23 cellular contexts compared by ENCODE assay signal in the genomic region with DNA sequence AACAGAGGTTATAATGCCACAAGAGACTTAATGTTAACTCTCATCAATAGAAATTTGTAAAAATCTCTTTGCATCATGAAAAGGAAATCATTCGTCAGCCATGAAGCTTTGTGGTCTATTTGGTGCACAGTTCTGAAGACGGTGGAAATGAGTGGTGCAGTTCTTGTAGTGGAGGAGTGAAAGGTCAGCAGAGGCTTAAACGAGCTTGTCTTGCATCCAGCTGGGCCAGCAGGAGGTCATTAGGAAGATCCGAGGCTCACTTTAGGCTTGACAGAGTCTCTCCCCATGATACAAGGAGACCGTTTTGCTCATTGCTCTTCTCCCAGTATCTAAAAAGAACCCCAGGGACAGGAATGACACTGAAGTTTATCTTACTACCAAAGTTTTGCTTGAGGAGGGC.
DNase-seq lines count a peak whose midpoint lies in the region; ATAC-seq and TF ChIP-seq lines count a peak whose summit lies in the region.
"Had no signal": no experiment of that assay in that cellular context is flagged by ENCODE, and none has a peak within 500 bp of the region (broad histone marks: within the 10 kb centered on the region; RNA-seq: fewer than 3 reads in every experiment).

No MANE protein-coding gene starts in this region.

- H3K27me3 ChIP-seq in endodermal cell (ENCODE audit: control insufficient read depth, insufficient read depth, low read length, poor library complexity, severe bottlenecking), result peaks cover 8% of the 10 kb centered on the region
- no peaks in the 10 kb centered on the region for H3K27me3 ChIP-seq in H7 (ENCODE audit: control insufficient read depth, insufficient read depth, low read length)
- H3K27me3 ChIP-seq: SJSA1 had no signal

- no peaks in the 10 kb centered on the region for H3K36me3 Mint-ChIP-seq in endodermal cell (ENCODE audit: low read depth)
- H3K36me3 Mint-ChIP-seq in neural crest cell (ENCODE audit: low read depth), result no peaks in the 10 kb centered on the region
- H3K36me3 Mint-ChIP-seq: CD8-positive, alpha-beta memory T cell had no signal

- H3K4me3 Mint-ChIP-seq in endodermal cell, result no peak overlapping the region
- H3K4me3 Mint-ChIP-seq in neural crest cell, result peak overlapping the region; percentile 20
- H3K4me3 Mint-ChIP-seq: CD8-positive, alpha-beta memory T cell had no signal

- H3K27ac Mint-ChIP-seq in endodermal cell (no peak overlapping the region), neural crest cell (ENCODE audit: unreplicated experiment) (no peak overlapping the region)
- H3K27ac Mint-ChIP-seq: CD8-positive, alpha-beta memory T cell had no signal

- 38 to 40% methylated on average over 3 to 5 of the region's 5 CpGs for WGBS in endodermal cell (ENCODE audit: insufficient coverage in 1 of 2, insufficient read length in 1 of 2), 2 experiments

- H3K27me3 Mint-ChIP-seq in endodermal cell (ENCODE audit: insufficient read depth) (peaks cover 35% of the 10 kb centered on the region), neural crest cell (ENCODE audit: low read depth) (no peaks in the 10 kb centered on the region)

- H3K4me1 ChIP-seq in endodermal cell (ENCODE audit: control insufficient read depth, insufficient read depth, low read length), result peaks cover 2% of the 10 kb centered on the region

- ATAC-seq in HG03280 (IDR thresholded peaks at IDR 0.05; ENCODE audit: unreplicated experiment), result no peak

- TF ChIP-seq CTCF in GM12865 (IDR thresholded peaks at IDR 0.05; ENCODE audit: insufficient read depth, low read depth, low read length, missing control alignments) (no peak), endodermal cell (conservative IDR thresholded peaks at IDR 0.05) (no peak), neural crest cell (conservative IDR thresholded peaks at IDR 0.05) (no peak)

- no peak overlapping the region for H3K27ac ChIP-seq in endodermal cell (ENCODE audit: low read depth, low read length)
- H3K27ac ChIP-seq: C4-2B, KMS-11, SJSA1 had no signal

- H3K36me3 ChIP-seq in endodermal cell (ENCODE audit: control insufficient read depth, insufficient read depth, low read length) (no peaks in the 10 kb centered on the region), H7 (replicated peaks; ENCODE audit: control insufficient read depth, insufficient read depth, low read length) (no peaks in the 10 kb centered on the region)
- H3K36me3 ChIP-seq: SJSA1 had no signal

- H3K9me3 ChIP-seq in endodermal cell (ENCODE audit: control insufficient read depth, low read length), result no peaks in the 10 kb centered on the region
- H3K9me3 ChIP-seq: SJSA1 had no signal

- DNase-seq in GM12865 (ENCODE audit: low read depth), result peak; percentile 16
- peak; percentile 58 for DNase-seq in amniotic epithelial cell (ENCODE audit: low read depth)
- peak; percentile 62 for DNase-seq in endodermal cell
- no peak for DNase-seq in neural crest cell (ENCODE audit: low read depth, low spot score)
- DNase-seq in activated T-cell treated with anti-CD3 and anti-CD28 coated beads, Interleukin-2, amount 50 U/mL, for 1 hour, result no peak
- DNase-seq in H7, result no peak
- DNase-seq in Ammon's horn (ENCODE audit: low spot score), result no peak
- DNase-seq: AML-193; Calu3; CD8-positive, alpha-beta memory T cell; DMS153; HCEC 1CT; IMR-90; NCI-H1092 treated with DMSO at 0.1 percent for 48 hours; NCI-H146; NCI-H2029; NCI-H226; NCI-H510A treated with DMSO at 0.1 percent for 48 hours; NCI-H82 had no signal

- H3K9me3 Mint-ChIP-seq in endodermal cell (no peaks in the 10 kb centered on the region), neural crest cell (no peaks in the 10 kb centered on the region)

- H3K4me1 Mint-ChIP-seq in endodermal cell (peaks cover 24% of the 10 kb centered on the region), neural crest cell (peaks cover 55% of the 10 kb centered on the region)
- H3K4me1 Mint-ChIP-seq: CD8-positive, alpha-beta memory T cell had no signal

- H3K9ac ChIP-seq in endodermal cell (ENCODE audit: extremely low read depth, low read length, poor library complexity, severe bottlenecking), result no peak overlapping the region
- H3K9ac ChIP-seq: KMS-11 had no signal

- H3K4me3 ChIP-seq in GM12865 (ENCODE audit: low read depth, low read length), result no peak overlapping the region
- no peak overlapping the region for H3K4me3 ChIP-seq in endodermal cell (ENCODE audit: low read length)
- H3K4me3 ChIP-seq in H7 (ENCODE audit: insufficient read depth, low read depth, low read length), result no peak overlapping the region
- H3K4me3 ChIP-seq: SJSA1 had no signal

Comparison
In these comparisons a context has a peak if more than half of its experiments do, and no peak if none do; other contexts are left out.
1. DNase-seq: peak in GM12865 (single experiment), amniotic epithelial cell (single experiment) and endodermal cell (single experiment); none in neural crest cell (single experiment), activated T-cell treated with anti-CD3 and anti-CD28 coated beads, Interleukin-2, amount 50 U/mL, for 1 hour (single experiment), H7 (single experiment) and Ammon's horn (single experiment).